Comparison of ENCODE assay signal across 1 cellular context in genomic region chr2:120520929-120521912, GRCh38.
A peak's percentile ranks its signal among the peaks of the same experiment; 100 is the strongest.
TF ChIP-seq lines count a peak whose summit lies in the region.

No MANE protein-coding gene starts in this region.

TF ChIP-seq in HepG2, 621 proteins besides CTCF, POLR2A, EP300 and RAD21 (continued from another document and continues in another):
- no peak for TF ChIP-seq ZBTB49 (CRISPR knock-in tag; IDR thresholded peaks at IDR 0.05; ENCODE audit: borderline replicate concordance)
- TF ChIP-seq CCDC6 (CRISPR knock-in tag; IDR thresholded peaks at IDR 0.05): 0 out of 2 replicates have a peak, but pooled peaks have one; percentile 28
- TF ChIP-seq MEF2D (CRISPR knock-in tag; IDR thresholded peaks at IDR 0.05): no peak
- no peak for TF ChIP-seq ZNF484 (CRISPR knock-in tag; IDR thresholded peaks at IDR 0.05; ENCODE audit: borderline replicate concordance, low read depth)
- peak; percentile 85 for TF ChIP-seq SMC3 (IDR thresholded peaks at IDR 0.05; ENCODE audit: low read length)
- TF ChIP-seq ZUFSP (CRISPR knock-in tag; IDR thresholded peaks at IDR 0.05; ENCODE audit: borderline replicate concordance): no peak
- no peak for TF ChIP-seq MLXIP (CRISPR knock-in tag; IDR thresholded peaks at IDR 0.05; ENCODE audit: borderline replicate concordance)
- TF ChIP-seq ZXDC (CRISPR knock-in tag; IDR thresholded peaks at IDR 0.05): no peak
- no peak for TF ChIP-seq ZGPAT (CRISPR knock-in tag; IDR thresholded peaks at IDR 0.05)
- TF ChIP-seq ZNF557 (CRISPR knock-in tag; IDR thresholded peaks at IDR 0.05): no peak
- TF ChIP-seq SIN3B (IDR thresholded peaks at IDR 0.05; ENCODE audit: low read length): no peak
- TF ChIP-seq PHF8 (CRISPR knock-in tag; IDR thresholded peaks at IDR 0.05): no peak
- 0 out of 2 replicates have a peak, but pooled peaks have one; percentile 28 for TF ChIP-seq THAP9 (CRISPR knock-in tag; IDR thresholded peaks at IDR 0.05; ENCODE audit: borderline replicate concordance)
- TF ChIP-seq SKI (IDR thresholded peaks at IDR 0.05; ENCODE audit: partially characterized antibody): no peak
- TF ChIP-seq ZNF629 (CRISPR knock-in tag; conservative IDR thresholded peaks at IDR 0.05): peak; percentile 92
- no peak for TF ChIP-seq MIXL1 (CRISPR knock-in tag; IDR thresholded peaks at IDR 0.05)
- TF ChIP-seq ZNF749 (CRISPR knock-in tag; IDR thresholded peaks at IDR 0.05; ENCODE audit: borderline replicate concordance): no peak
- TF ChIP-seq ZNF670 (CRISPR knock-in tag; IDR thresholded peaks at IDR 0.05; ENCODE audit: borderline replicate concordance): no peak
- peak; percentile 86 for TF ChIP-seq XRCC5 (optimal IDR thresholded peaks at IDR 0.05; ENCODE audit: low read length)
- TF ChIP-seq ONECUT2 (CRISPR knock-in tag; IDR thresholded peaks at IDR 0.05): no peak
- TF ChIP-seq RCOR2 (CRISPR knock-in tag; IDR thresholded peaks at IDR 0.05): 0 out of 2 replicates have a peak, but pooled peaks have one; percentile 55
- peak; percentile 21 for TF ChIP-seq ASH2L (IDR thresholded peaks at IDR 0.05; ENCODE audit: insufficient read length, low read depth, low read length)
- TF ChIP-seq TBP (CRISPR knock-in tag; IDR thresholded peaks at IDR 0.05): no peak
- TF ChIP-seq ZKSCAN5 (CRISPR knock-in tag; IDR thresholded peaks at IDR 0.05): no peak
- no peak for TF ChIP-seq ZNF770 (CRISPR knock-in tag; IDR thresholded peaks at IDR 0.05)
- TF ChIP-seq IKZF4 (CRISPR knock-in tag; IDR thresholded peaks at IDR 0.05; ENCODE audit: borderline replicate concordance, low read depth, not compliant biosample characterization): no peak
- TF ChIP-seq FOXO4 (CRISPR knock-in tag; conservative IDR thresholded peaks at IDR 0.05): 0 out of 2 replicates have a peak, but pooled peaks have one; percentile 40
- TF ChIP-seq SRF (IDR thresholded peaks at IDR 0.05; ENCODE audit: low read depth, low read length): no peak
- TF ChIP-seq GATAD2A (CRISPR knock-in tag; IDR thresholded peaks at IDR 0.05): 0 out of 2 replicates have a peak, but pooled peaks have one; percentile 14
- TF ChIP-seq HNRNPUL1 (IDR thresholded peaks at IDR 0.05; ENCODE audit: low read depth, low read length): no peak
- TF ChIP-seq MLX (CRISPR knock-in tag; IDR thresholded peaks at IDR 0.05): no peak
- no peak for TF ChIP-seq FOXJ3 (CRISPR knock-in tag; IDR thresholded peaks at IDR 0.05; ENCODE audit: borderline replicate concordance)
- no peak for TF ChIP-seq IRX3 (CRISPR knock-in tag; IDR thresholded peaks at IDR 0.05; ENCODE audit: borderline replicate concordance, low read depth)
- TF ChIP-seq AHR (CRISPR knock-in tag; IDR thresholded peaks at IDR 0.05): 0 out of 2 replicates have a peak, but pooled peaks have one; percentile 32
- TF ChIP-seq HNRNPL (IDR thresholded peaks at IDR 0.05; ENCODE audit: low read depth, low read length): 0 out of 2 replicates have a peak, but pooled peaks have one; percentile 26
- TF ChIP-seq ZMYM3 (CRISPR knock-in tag; IDR thresholded peaks at IDR 0.05): 0 out of 2 replicates have a peak, but pooled peaks have one; percentile 21
- TF ChIP-seq ZIK1 (CRISPR knock-in tag; IDR thresholded peaks at IDR 0.05; ENCODE audit: borderline replicate concordance, low read depth): no peak
- TF ChIP-seq ATAD3A (CRISPR knock-in tag; IDR thresholded peaks at IDR 0.05): no peak
- no peak for TF ChIP-seq DDIT3 (CRISPR knock-in tag; IDR thresholded peaks at IDR 0.05)
- no peak for TF ChIP-seq MYNN (CRISPR knock-in tag; IDR thresholded peaks at IDR 0.05; ENCODE audit: low read depth)
- no peak for TF ChIP-seq E2F2 (CRISPR knock-in tag; IDR thresholded peaks at IDR 0.05; ENCODE audit: borderline replicate concordance)
